ENCODE assay signal across 1 cellular context in genomic region chr19:15671237-15671636, GRCh38.
TF ChIP-seq lines count a peak whose summit lies in the region.

No MANE protein-coding gene starts in this region.

TF ChIP-seq in GM12878, 131 proteins besides CTCF, POLR2A, EP300 and RAD21:
- TF ChIP-seq MXI1 (IDR thresholded peaks at IDR 0.05; ENCODE audit: low read depth, low read length) (no peak), DPF2 (IDR thresholded peaks at IDR 0.05) (peak; percentile 69; the same call in 1 of the 2 replicates)
